ENCODE assay signal across 13 cellular contexts in the genomic region with DNA sequence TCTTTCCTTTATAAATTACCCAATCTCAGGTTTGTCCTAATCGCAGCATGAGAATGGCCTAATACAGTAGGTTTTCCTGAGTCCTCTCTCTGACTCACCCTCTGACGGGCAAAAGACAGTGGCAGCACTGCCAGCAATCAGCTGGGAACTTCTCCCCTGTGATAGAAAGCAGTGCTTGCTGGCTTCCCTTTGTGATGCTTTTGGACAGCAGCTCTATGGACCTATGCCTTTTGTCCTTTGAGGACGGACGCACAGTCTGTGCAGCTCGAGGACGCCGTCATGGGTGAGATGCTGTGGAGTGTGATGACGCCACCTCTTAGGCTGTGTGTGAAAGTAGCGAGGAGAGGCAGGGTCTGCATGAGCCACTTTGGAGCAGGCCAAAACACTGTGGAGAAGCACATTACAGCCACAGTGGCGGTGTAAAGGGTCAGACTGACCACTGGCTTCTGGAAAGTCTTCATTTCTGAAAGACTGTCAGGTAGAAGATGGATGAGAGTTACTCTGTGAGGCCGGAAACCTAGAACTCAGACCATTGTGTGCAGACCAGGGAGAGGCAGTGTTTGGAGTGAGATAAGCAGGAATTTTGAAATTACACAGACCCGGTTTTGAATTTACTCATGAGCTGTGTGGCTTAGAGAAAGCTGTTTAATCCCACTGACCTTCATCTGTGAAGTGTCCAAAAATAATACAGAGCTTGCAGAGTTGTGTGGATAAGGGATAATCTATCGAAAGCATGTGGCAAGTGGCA.
DNase-seq lines count a peak whose midpoint lies in the region; ATAC-seq and TF ChIP-seq lines count a peak whose summit lies in the region.
"Had no signal": no experiment of that assay in that cellular context is flagged by ENCODE, and none has a peak within 500 bp of the region (broad histone marks: within the 10 kb centered on the region; RNA-seq: fewer than 3 reads in every experiment).

No MANE protein-coding gene starts in this region.

- intact Hi-C loops in left ventricle myocardium inferior (cut with micrococcal nuclease) = no loop called here

- H3K9me3 Mint-ChIP-seq in natural killer cell treated with Interleukin-12 subunit alpha and Interleukin-12 subunit beta and Interleukin-15 and Interleukin-18, amount 100 ng/mL, for 72 hours = peaks cover 11% of the 10 kb centered on the region

- ATAC-seq in GM18498 (IDR thresholded peaks at IDR 0.05; ENCODE audit: unreplicated experiment) = no peak
- no peak for ATAC-seq in natural killer cell treated with Interleukin-12 subunit alpha and Interleukin-12 subunit beta and Interleukin-15 and Interleukin-18, amount 100 ng/mL, for 72 hours

- no peak overlapping the region for H3K27ac Mint-ChIP-seq in natural killer cell treated with Interleukin-12 subunit alpha and Interleukin-12 subunit beta and Interleukin-15 and Interleukin-18, amount 100 ng/mL, for 72 hours
- H3K27ac Mint-ChIP-seq: activated naive CD8-positive, alpha-beta T cell had no signal

- H3K4me3 ChIP-seq in GM23248 = no peak overlapping the region
- no peak overlapping the region for H3K4me3 ChIP-seq in left ventricle myocardium inferior
- no peak overlapping the region for H3K4me3 ChIP-seq in smooth muscle cell
- H3K4me3 ChIP-seq in suprapubic skin = no peak overlapping the region
- H3K4me3 ChIP-seq: esophagus squamous epithelium had no signal

- H3K9me2 ChIP-seq in GM23248 (ENCODE audit: insufficient read depth) = no peaks in the 10 kb centered on the region

- TF ChIP-seq CTCF in left ventricle myocardium inferior (IDR thresholded peaks at IDR 0.05; ENCODE audit: borderline replicate concordance) = no peak
- no peak for TF ChIP-seq CTCF in smooth muscle cell (IDR thresholded peaks at IDR 0.05; ENCODE audit: borderline replicate concordance, insufficient read depth, poor library complexity, severe bottlenecking)
- no peak for TF ChIP-seq CTCF in suprapubic skin (IDR thresholded peaks at IDR 0.05)

- H3K4me2 ChIP-seq in GM23248 (ENCODE audit: unreplicated experiment) = no peak overlapping the region
- peak overlapping the region; percentile 39 for H3K4me2 ChIP-seq in smooth muscle cell

- H3K27me3 ChIP-seq in GM23248 (replicated peaks; ENCODE audit: insufficient read depth) (no peaks in the 10 kb centered on the region), left ventricle myocardium inferior (ENCODE audit: low read depth) (no peaks in the 10 kb centered on the region), smooth muscle cell (ENCODE audit: low read depth) (no peaks in the 10 kb centered on the region), suprapubic skin (no peaks in the 10 kb centered on the region)
- H3K27me3 ChIP-seq: esophagus squamous epithelium had no signal

- TF ChIP-seq EP300 in suprapubic skin (IDR thresholded peaks at IDR 0.05) = no peak

- H3K36me3 Mint-ChIP-seq in natural killer cell treated with Interleukin-12 subunit alpha and Interleukin-12 subunit beta and Interleukin-15 and Interleukin-18, amount 100 ng/mL, for 72 hours = no peaks in the 10 kb centered on the region

- H4K20me1 ChIP-seq in GM23248 (ENCODE audit: insufficient read depth) (no peaks in the 10 kb centered on the region), smooth muscle cell (ENCODE audit: low read depth) (no peaks in the 10 kb centered on the region)

- H2AFZ ChIP-seq in GM23248 (no peak overlapping the region), smooth muscle cell (ENCODE audit: low read depth) (no peak overlapping the region)

- no peak for TF ChIP-seq POLR2A in suprapubic skin (IDR thresholded peaks at IDR 0.05)

- H3K9me3 ChIP-seq in GM23248 (ENCODE audit: low read depth) (no peaks in the 10 kb centered on the region), left ventricle myocardium inferior (replicated peaks) (peaks cover 13% of the 10 kb centered on the region), smooth muscle cell (replicated peaks; ENCODE audit: low read depth) (no peaks in the 10 kb centered on the region), suprapubic skin (no peaks in the 10 kb centered on the region)
- H3K9me3 ChIP-seq: esophagus squamous epithelium had no signal

- no peak overlapping the region for H3K9ac ChIP-seq in GM23248
- peak overlapping the region; percentile 49 for H3K9ac ChIP-seq in smooth muscle cell (ENCODE audit: low read depth)

- H3K4me3 Mint-ChIP-seq in natural killer cell treated with Interleukin-12 subunit alpha and Interleukin-12 subunit beta and Interleukin-15 and Interleukin-18, amount 100 ng/mL, for 72 hours = no peak overlapping the region
- H3K4me3 Mint-ChIP-seq: activated naive CD8-positive, alpha-beta T cell had no signal

- no peaks in the 10 kb centered on the region for H3K27me3 Mint-ChIP-seq in natural killer cell treated with Interleukin-12 subunit alpha and Interleukin-12 subunit beta and Interleukin-15 and Interleukin-18, amount 100 ng/mL, for 72 hours

- 89 to 90% methylated on average over 13 of the region's 13 CpGs for WGBS in GM23248 (ENCODE audit: low coverage in 1 of 2, low lambda C conversion rate in 2 of 2, missing lambda C conversion rate in 2 of 2), 2 experiments
- WGBS in smooth muscle cell (ENCODE audit: low lambda C conversion rate) = 54% methylated on average over 13 of the region's 13 CpGs
- WGBS in suprapubic skin = 96% methylated on average over 13 of the region's 13 CpGs

- H3K36me3 ChIP-seq in GM23248 (ENCODE audit: low read depth) (no peaks in the 10 kb centered on the region), left ventricle myocardium inferior (peaks cover 5% of the 10 kb centered on the region), smooth muscle cell (ENCODE audit: low read depth) (no peaks in the 10 kb centered on the region), suprapubic skin (peaks cover 2% of the 10 kb centered on the region)

- H3K79me2 ChIP-seq in GM23248 (ENCODE audit: insufficient read depth) (no peaks in the 10 kb centered on the region), smooth muscle cell (ENCODE audit: low read depth) (peaks cover 4% of the 10 kb centered on the region)

- H3K27ac ChIP-seq in GM23248 = no peak overlapping the region
- peak overlapping the region; percentile 75 for H3K27ac ChIP-seq in left ventricle myocardium inferior (replicated peaks)
- peak overlapping the region; percentile 87 for H3K27ac ChIP-seq in smooth muscle cell (ENCODE audit: low read depth)
- H3K27ac ChIP-seq in suprapubic skin = no peak overlapping the region
- H3K27ac ChIP-seq: esophagus squamous epithelium had no signal

- no peaks in the 10 kb centered on the region for H3K4me1 Mint-ChIP-seq in natural killer cell treated with Interleukin-12 subunit alpha and Interleukin-12 subunit beta and Interleukin-15 and Interleukin-18, amount 100 ng/mL, for 72 hours (ENCODE audit: low read depth in 2 of 2)

- in situ Hi-C loops in GM23248 (cut with MboI) = no loop called here

- DNase-seq in GM23248 = peak; percentile 28
- peak; percentile 67 for DNase-seq in astrocyte of the hippocampus (ENCODE audit: low read depth, low spot score)
- peak; percentile 22 for DNase-seq in left ventricle myocardium inferior
- no peak for DNase-seq in smooth muscle cell (lab: John Stamatoyannopoulos, UW; ENCODE audit: unreplicated experiment)
- DNase-seq in NOMO-1 treated with DMSO at 0.1 percent for 48 hours (lab: John Stamatoyannopoulos, UW; ENCODE audit: unreplicated experiment) = no peak
- DNase-seq in natural killer cell treated with Interleukin-12 subunit alpha and Interleukin-12 subunit beta and Interleukin-15 and Interleukin-18, amount 100 ng/mL, for 72 hours (ENCODE audit: low spot score) = no peak
- no peak for DNase-seq in suprapubic skin (ENCODE audit: low spot score in 2 of 2)
- DNase-seq: cortex of kidney, esophagus squamous epithelium, NCI-H510A treated with DMSO at 0.1 percent for 48 hours, SW 1271 had no signal

- H3F3A ChIP-seq in GM23248 (ENCODE audit: insufficient read depth) (no peaks in the 10 kb centered on the region), smooth muscle cell (ENCODE audit: low read depth) (no peaks in the 10 kb centered on the region)

- H3K4me1 ChIP-seq in GM23248 (ENCODE audit: insufficient read depth) (no peaks in the 10 kb centered on the region), left ventricle myocardium inferior (peaks cover 29% of the 10 kb centered on the region), smooth muscle cell (ENCODE audit: low read depth) (no peaks in the 10 kb centered on the region), suprapubic skin (no peaks in the 10 kb centered on the region)

Comparison
In these comparisons a context has a peak if more than half of its experiments do, and no peak if none do; other contexts are left out.
1. DNase-seq: peak in GM23248 (single experiment), astrocyte of the hippocampus (single experiment) and left ventricle myocardium inferior (single experiment); none in smooth muscle cell (single experiment), NOMO-1 treated with DMSO at 0.1 percent for 48 hours (single experiment), natural killer cell treated with Interleukin-12 subunit alpha and Interleukin-12 subunit beta and Interleukin-15 and Interleukin-18, amount 100 ng/mL, for 72 hours (single experiment) and suprapubic skin (0 of 2).
2. H3K27ac ChIP-seq: peak in left ventricle myocardium inferior (single experiment) and smooth muscle cell (single experiment); none in GM23248 (single experiment) and suprapubic skin (single experiment).